ENCODE assay signal across 10 cellular contexts in the genomic region with DNA sequence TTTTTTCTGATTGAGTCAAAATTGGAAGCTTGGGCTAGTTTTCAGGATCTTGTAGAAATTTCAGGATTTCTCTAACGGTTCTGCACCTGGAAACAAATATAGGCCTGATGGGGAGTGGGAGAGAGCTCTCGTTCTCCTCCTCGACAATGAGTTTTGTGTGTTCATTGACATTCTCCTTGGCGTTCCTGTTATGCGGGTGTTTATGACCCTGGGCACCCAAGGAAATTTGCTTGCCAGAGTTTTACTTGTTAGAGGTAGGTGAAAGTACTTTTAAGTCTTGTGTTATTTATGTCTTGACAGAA. TPM values are rescaled to one million over a fixed set of nuclear protein-coding genes. Genes with fewer than 3 reads are reported as not detected.
DNase-seq lines count a peak whose midpoint lies in the region; ATAC-seq and TF ChIP-seq lines count a peak whose summit lies in the region.
"Had no signal": no experiment of that assay in that cellular context is flagged by ENCODE, and none has a peak within 500 bp of the region (broad histone marks: within the 10 kb centered on the region; RNA-seq: fewer than 3 reads in every experiment).

No MANE protein-coding gene starts in this region.

- peak overlapping the region; percentile 90 for H3K4me3 ChIP-seq in GM08714 (ENCODE audit: low read length)
- peak overlapping the region; percentile 93 to 98 (median 96) for H3K4me3 ChIP-seq in fibroblast of lung (replicated peaks in 1 of 4; ENCODE audit: control extremely low read depth in 1 of 4, insufficient read depth in 1 of 4, low read depth in 3 of 4, low read length in 4 of 4)
- peak overlapping the region; percentile 65 for H3K4me3 ChIP-seq in skeletal muscle cell (ENCODE audit: low read depth, low read length)

- no peaks in the 10 kb centered on the region for H3K36me3 ChIP-seq in fibroblast of lung (ENCODE audit: control insufficient read depth, insufficient read depth, low read length)
- H3K36me3 ChIP-seq: right atrium auricular region had no signal

- no peak for ATAC-seq in HG03442 (IDR thresholded peaks at IDR 0.05; ENCODE audit: unreplicated experiment)
- ATAC-seq: Right ventricle myocardium inferior had no signal

- no peak for TF ChIP-seq CTCF in VCaP (conservative IDR thresholded peaks at IDR 0.05)
- TF ChIP-seq CTCF in fibroblast of lung (conservative IDR thresholded peaks at IDR 0.05 in 1 of 2, IDR thresholded peaks at IDR 0.05 in 1 of 2; ENCODE audit: low read depth in 1 of 2, low read length in 2 of 2), result no peak

- no peak for DNase-seq in fibroblast of lung (ENCODE audit: low read depth in 2 of 2)
- DNase-seq in skeletal muscle cell (ENCODE audit: low read depth), result no peak
- DNase-seq in NCI-H446 treated with DMSO at 0.1 percent for 48 hours (lab: John Stamatoyannopoulos, UW), result no peak
- no peak for DNase-seq in NCI-H748 (lab: John Stamatoyannopoulos, UW; ENCODE audit: unreplicated experiment)
- DNase-seq in DMS153 (lab: John Stamatoyannopoulos, UW), result no peak

- peaks cover 20% of the 10 kb centered on the region for H3K4me1 ChIP-seq in fibroblast of lung (ENCODE audit: control insufficient read depth, extremely low read depth, insufficient read depth, low read length)

- H3K9me3 ChIP-seq in fibroblast of lung (ENCODE audit: control insufficient read depth, insufficient read depth, low read depth, low read length), result no peaks in the 10 kb centered on the region
- H3K9me3 ChIP-seq: right atrium auricular region had no signal

- H3K27ac ChIP-seq in VCaP (peak overlapping the region; percentile 98), fibroblast of lung (ENCODE audit: insufficient read depth, low read length) (peak overlapping the region; percentile 92)

- H3K27me3 ChIP-seq in fibroblast of lung (ENCODE audit: control insufficient read depth, insufficient read depth, low read length), result no peaks in the 10 kb centered on the region
- H3K27me3 ChIP-seq: right atrium auricular region had no signal

- no peak overlapping the region for H2AFZ ChIP-seq in fibroblast of lung (ENCODE audit: low read length)

- H3K79me2 ChIP-seq in fibroblast of lung (ENCODE audit: control insufficient read depth, insufficient read depth, low read length), result peaks cover 65% of the 10 kb centered on the region

- H3K4me2 ChIP-seq in fibroblast of lung (ENCODE audit: extremely low read depth, insufficient read depth, low read length), result peak overlapping the region; percentile 81

- no peaks in the 10 kb centered on the region for H4K20me1 ChIP-seq in fibroblast of lung (ENCODE audit: control insufficient read depth, extremely low read depth, insufficient read depth, low read length)

- no peak overlapping the region for H3K9ac ChIP-seq in fibroblast of lung (ENCODE audit: insufficient read depth, low read length)

RNA-seq across cellular contexts. Expression of a gene that starts 2.2 kb away (rescaled TPM):
- 29.3 and 41.1 TPM in 2 replicates for total RNA-seq in fibroblast of lung
- polyA plus RNA-seq in fibroblast of lung, result 38.0 and 39.1 TPM in 2 replicates
- polyA plus RNA-seq in fibroblast of lung (2012), result 31.1 and 31.6 TPM in 2 replicates
- polyA minus RNA-seq in fibroblast of lung (ENCODE audit: low replicate concordance), result 76.3 and 89.6 TPM in 2 replicates
